2 cellular contexts compared by ENCODE assay signal in genomic region chr14:49915085-49915484, GRCh38.
TF ChIP-seq lines count a peak whose summit lies in the region.

No MANE protein-coding gene starts in this region.

TF ChIP-seq in A549, 52 proteins besides CTCF, POLR2A, EP300 and RAD21 (continued from another document):
- no peak for TF ChIP-seq BHLHE40 (IDR thresholded peaks at IDR 0.05; ENCODE audit: low read depth, low read length)
- no peak for TF ChIP-seq MAFK (IDR thresholded peaks at IDR 0.05; ENCODE audit: partially characterized antibody)
- no peak for TF ChIP-seq USF2 (IDR thresholded peaks at IDR 0.05)
TF ChIP-seq in A549: peak in this region for 0.

TF ChIP-seq in HEK293, 187 proteins besides CTCF, POLR2A, EP300 and RAD21:
- TF ChIP-seq, protein P1, sequence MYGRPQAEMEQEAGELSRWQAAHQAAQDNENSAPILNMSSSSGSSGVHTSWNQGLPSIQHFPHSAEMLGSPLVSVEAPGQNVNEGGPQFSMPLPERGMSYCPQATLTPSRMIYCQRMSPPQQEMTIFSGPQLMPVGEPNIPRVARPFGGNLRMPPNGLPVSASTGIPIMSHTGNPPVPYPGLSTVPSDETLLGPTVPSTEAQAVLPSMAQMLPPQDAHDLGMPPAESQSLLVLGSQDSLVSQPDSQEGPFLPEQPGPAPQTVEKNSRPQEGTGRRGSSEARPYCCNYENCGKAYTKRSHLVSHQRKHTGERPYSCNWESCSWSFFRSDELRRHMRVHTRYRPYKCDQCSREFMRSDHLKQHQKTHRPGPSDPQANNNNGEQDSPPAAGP (tag by site-specific recombination; IDR thresholded peaks at IDR 0.05), result no peak
- TF ChIP-seq OSR2 (tag by site-specific recombination; IDR thresholded peaks at IDR 0.05) (peak; percentile 76), ZSCAN30 (tag by site-specific recombination; IDR thresholded peaks at IDR 0.05) (peak; percentile 29; the same call in 1 of the 2 replicates), ZBTB17 (tag by site-specific recombination; IDR thresholded peaks at IDR 0.05) (0 out of 2 replicates have a peak, but pooled peaks have one; percentile 26), MZF1 (tag by site-specific recombination; IDR thresholded peaks at IDR 0.05; ENCODE audit: borderline replicate concordance) (0 out of 2 replicates have a peak, but pooled peaks have one; percentile 17), ZNF2 (tag by site-specific recombination; IDR thresholded peaks at IDR 0.05) (no peak), ZFHX2 (tag by site-specific recombination; conservative IDR thresholded peaks at IDR 0.05) (peak; percentile 46), PRDM10 (tag by site-specific recombination; IDR thresholded peaks at IDR 0.05) (0 out of 2 replicates have a peak, but pooled peaks have one; percentile 13), ZNF350 (tag by site-specific recombination; IDR thresholded peaks at IDR 0.05) (no peak), ZNF394 (tag by site-specific recombination; IDR thresholded peaks at IDR 0.05; ENCODE audit: borderline replicate concordance) (no peak)
- TF ChIP-seq, protein P2, sequence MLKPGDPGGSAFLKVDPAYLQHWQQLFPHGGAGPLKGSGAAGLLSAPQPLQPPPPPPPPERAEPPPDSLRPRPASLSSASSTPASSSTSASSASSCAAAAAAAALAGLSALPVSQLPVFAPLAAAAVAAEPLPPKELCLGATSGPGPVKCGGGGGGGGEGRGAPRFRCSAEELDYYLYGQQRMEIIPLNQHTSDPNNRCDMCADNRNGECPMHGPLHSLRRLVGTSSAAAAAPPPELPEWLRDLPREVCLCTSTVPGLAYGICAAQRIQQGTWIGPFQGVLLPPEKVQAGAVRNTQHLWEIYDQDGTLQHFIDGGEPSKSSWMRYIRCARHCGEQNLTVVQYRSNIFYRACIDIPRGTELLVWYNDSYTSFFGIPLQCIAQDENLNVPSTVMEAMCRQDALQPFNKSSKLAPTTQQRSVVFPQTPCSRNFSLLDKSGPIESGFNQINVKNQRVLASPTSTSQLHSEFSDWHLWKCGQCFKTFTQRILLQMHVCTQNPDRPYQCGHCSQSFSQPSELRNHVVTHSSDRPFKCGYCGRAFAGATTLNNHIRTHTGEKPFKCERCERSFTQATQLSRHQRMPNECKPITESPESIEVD (tag by site-specific recombination; IDR thresholded peaks at IDR 0.05), result peak; percentile 65
